39 cellular contexts compared by ENCODE assay signal in the genomic region with DNA sequence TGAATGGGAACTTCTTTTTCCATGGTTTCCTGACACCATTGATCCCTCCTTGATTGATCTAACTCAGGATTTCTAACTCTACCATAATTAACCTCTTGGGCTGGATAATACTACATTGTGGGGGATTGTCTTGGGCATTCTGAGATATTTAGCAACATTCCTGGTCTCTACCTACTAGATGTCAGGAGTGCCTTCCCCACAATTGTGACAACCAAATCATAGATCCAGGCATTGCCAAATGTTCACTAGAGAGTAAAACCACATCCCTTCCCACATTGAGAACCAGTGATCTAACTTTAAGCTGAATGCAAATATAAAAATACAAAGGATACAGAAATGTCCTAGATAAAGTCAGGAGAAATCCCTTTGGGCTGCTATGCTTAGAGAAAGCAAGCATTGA. TPM values are rescaled to one million over a fixed set of nuclear protein-coding genes. Genes with fewer than 3 reads are reported as not detected.
"Had no signal": no experiment of that assay in that cellular context is flagged by ENCODE, and none has a peak within 500 bp of the region (broad histone marks: within the 10 kb centered on the region; RNA-seq: fewer than 3 reads in every experiment).

No MANE protein-coding gene starts in this region.

- H3K27me3 Mint-ChIP-seq: activated CD4-positive, alpha-beta T cell treated with anti-CD3 and anti-CD28 coated beads, Interleukin-2, amount 10 ng/mL, durations not matched to agents 24 days and 14 days; activated CD8-positive, alpha-beta memory T cell treated with anti-CD3 and anti-CD28 coated beads, Interleukin-2, amount 10 ng/mL, durations not matched to agents 7 days and 5 days had no signal

- H3K27me3 ChIP-seq: adrenal gland, body of pancreas, esophagus squamous epithelium, gastroesophageal sphincter had no signal

- H3K4me3 ChIP-seq: adrenal gland, body of pancreas, esophagus squamous epithelium, gastroesophageal sphincter had no signal

- H3K27ac Mint-ChIP-seq: activated CD4-positive, alpha-beta memory T cell treated with anti-CD3 and anti-CD28 coated beads for 36 hours; activated CD4-positive, alpha-beta T cell treated with anti-CD3 and anti-CD28 coated beads for 36 hours; activated CD4-positive, alpha-beta T cell treated with anti-CD3 and anti-CD28 coated beads, Interleukin-2, amount 10 ng/mL, durations not matched to agents 24 days and 14 days; activated CD8-positive, alpha-beta memory T cell treated with anti-CD3 and anti-CD28 coated beads, Interleukin-2, amount 10 ng/mL, durations not matched to agents 7 days and 5 days; activated CD8-positive, alpha-beta T cell treated with anti-CD3 and anti-CD28 coated beads, Interleukin-2, amount 10 ng/mL, durations not matched to agents 7 days and 5 days; activated naive CD4-positive, alpha-beta T cell treated with anti-CD3 and anti-CD28 coated beads for 36 hours; activated naive CD4-positive, alpha-beta T cell treated with anti-CD3 and anti-CD28 coated beads, Interleukin-2, amount 50 U/mL, for 24 hours; activated naive CD8-positive, alpha-beta T cell treated with anti-CD3 and anti-CD28 coated beads for 36 hours; activated naive CD8-positive, alpha-beta T cell treated with anti-CD3 and anti-CD28 coated beads, Interleukin-2, amount 50 U/mL, for 24 hours; activated T-helper 1 cell treated with anti-CD3 and anti-CD28 coated beads, Interleukin-12 subunit alpha, Interleukin-12 subunit beta, Interleukin-2, Interleukin-4 antibody, amounts not matched to agents 30 ng/mL and 10 ng/mL and 1 ng/mL, durations not matched to agents 14 hours and 24 hours and 36 hours; activated T-helper 2 cell treated with anti-CD3 and anti-CD28 coated beads, Interferon-gamma antibody, Interleukin-2, Interleukin-4, amounts not matched to agents 10 μg/mL and 5 μg/mL and 100 μg/mL, durations not matched to agents 14 hours and 24 hours and 36 hours; effector memory CD8-positive, alpha-beta T cell; T-helper 17 cell; T-helper 2 cell treated with Interferon-gamma antibody and Interleukin-4, amounts not matched to agents 5 μg/mL and 100 μg/mL, for 36 hours had no signal

- H3K36me3 Mint-ChIP-seq: activated CD4-positive, alpha-beta memory T cell treated with anti-CD3 and anti-CD28 coated beads for 36 hours; activated CD8-positive, alpha-beta memory T cell treated with anti-CD3 and anti-CD28 coated beads, Interleukin-2, amount 10 ng/mL, durations not matched to agents 7 days and 5 days; activated naive CD4-positive, alpha-beta T cell treated with anti-CD3 and anti-CD28 coated beads, Interleukin-2, amount 50 U/mL, for 24 hours had no signal

- H3K4me1 Mint-ChIP-seq: activated CD4-positive, alpha-beta T cell treated with anti-CD3 and anti-CD28 coated beads for 36 hours; activated CD4-positive, alpha-beta T cell treated with anti-CD3 and anti-CD28 coated beads, Interleukin-2, amount 10 ng/mL, durations not matched to agents 24 days and 14 days; activated CD8-positive, alpha-beta memory T cell treated with anti-CD3 and anti-CD28 coated beads, Interleukin-2, amount 10 ng/mL, durations not matched to agents 7 days and 5 days; activated naive CD4-positive, alpha-beta T cell treated with anti-CD3 and anti-CD28 coated beads, Interleukin-2, amount 50 U/mL, for 24 hours; activated naive CD8-positive, alpha-beta T cell treated with anti-CD3 and anti-CD28 coated beads for 36 hours; activated naive CD8-positive, alpha-beta T cell treated with anti-CD3 and anti-CD28 coated beads, Interleukin-2, amount 50 U/mL, for 24 hours; T-helper 17 cell had no signal

- DNase-seq: activated CD4-positive, alpha-beta memory T cell treated with anti-CD3 and anti-CD28 coated beads for 36 hours; activated CD4-positive, alpha-beta T cell treated with anti-CD3 and anti-CD28 coated beads for 36 hours; activated CD4-positive, alpha-beta T cell treated with anti-CD3 and anti-CD28 coated beads, Interleukin-2, amount 10 ng/mL, durations not matched to agents 24 days and 14 days; activated CD4-positive, CD25-positive, alpha-beta regulatory T cell; activated CD4-positive, CD25-positive, alpha-beta regulatory T cell treated with anti-CD3 and anti-CD28 coated beads, Interleukin-2, amount 50 U/mL, for 72 hours; activated CD8-positive, alpha-beta memory T cell treated with anti-CD3 and anti-CD28 coated beads, Interleukin-2, amount 10 ng/mL, durations not matched to agents 7 days and 5 days; activated CD8-positive, alpha-beta memory T cell treated with anti-CD3 and anti-CD28 coated beads, Interleukin-2, amount 50 U/mL, for 4 hours; activated CD8-positive, alpha-beta T cell treated with anti-CD3 and anti-CD28 coated beads, Interleukin-2, amount 10 ng/mL, durations not matched to agents 7 days and 5 days; activated effector memory CD4-positive, alpha-beta T cell treated with anti-CD3 and anti-CD28 coated beads, Interleukin-2, amount 50 U/mL, for 16 hours; activated naive CD4-positive, alpha-beta T cell treated with anti-CD3 and anti-CD28 coated beads for 36 hours; activated naive CD8-positive, alpha-beta T cell treated with anti-CD3 and anti-CD28 coated beads for 36 hours; activated naive CD8-positive, alpha-beta T cell treated with anti-CD3 and anti-CD28 coated beads, Interleukin-2, amount 50 U/mL, for 24 hours; activated T-cell treated with anti-CD3 and anti-CD28 coated beads, Interleukin-2, amount 50 U/mL, for 1 hour; activated T-cell treated with anti-CD3 and anti-CD28 coated beads, Interleukin-2, amount 50 U/mL, for 48 hours; adrenal gland; amygdala; aorta; body of pancreas; caudate nucleus; cortex of kidney; dermis blood vessel endothelial cell; effector CD4-positive, alpha-beta T cell; effector memory CD8-positive, alpha-beta T cell; esophagus squamous epithelium; foreskin melanocyte; head of caudate nucleus; T-helper 1 cell; T-helper 17 cell; T1000; WERI-Rb-1 had no signal

- H3K9me3 Mint-ChIP-seq: activated CD4-positive, alpha-beta T cell treated with anti-CD3 and anti-CD28 coated beads, Interleukin-2, amount 10 ng/mL, durations not matched to agents 24 days and 14 days; activated T-helper 1 cell treated with anti-CD3 and anti-CD28 coated beads, Interleukin-12 subunit alpha, Interleukin-12 subunit beta, Interleukin-2, Interleukin-4 antibody, amounts not matched to agents 30 ng/mL and 10 ng/mL and 1 ng/mL, durations not matched to agents 14 hours and 24 hours and 36 hours; activated T-helper 2 cell treated with anti-CD3 and anti-CD28 coated beads, Interferon-gamma antibody, Interleukin-2, Interleukin-4, amounts not matched to agents 10 μg/mL and 5 μg/mL and 100 μg/mL, durations not matched to agents 14 hours and 24 hours and 36 hours; T-helper 2 cell treated with Interferon-gamma antibody and Interleukin-4, amounts not matched to agents 5 μg/mL and 100 μg/mL, for 36 hours had no signal

- ATAC-seq: activated CD4-positive, alpha-beta T cell treated with anti-CD3 and anti-CD28 coated beads for 36 hours; activated CD8-positive, alpha-beta memory T cell treated with anti-CD3 and anti-CD28 coated beads, Interleukin-2, amount 10 ng/mL, durations not matched to agents 7 days and 5 days; activated CD8-positive, alpha-beta T cell treated with anti-CD3 and anti-CD28 coated beads, Interleukin-2, amount 10 ng/mL, durations not matched to agents 7 days and 5 days; activated naive CD8-positive, alpha-beta T cell treated with anti-CD3 and anti-CD28 coated beads, Interleukin-2, amount 50 U/mL, for 24 hours; body of pancreas; effector memory CD8-positive, alpha-beta T cell; gastroesophageal sphincter; T-helper 17 cell had no signal

- H3K36me3 ChIP-seq: adrenal gland, esophagus squamous epithelium, gastroesophageal sphincter, WERI-Rb-1 had no signal

- H3K4me1 ChIP-seq: adrenal gland, body of pancreas, esophagus squamous epithelium, gastroesophageal sphincter had no signal

- H3K27ac ChIP-seq: adrenal gland, body of pancreas, esophagus squamous epithelium, gastroesophageal sphincter, WERI-Rb-1 had no signal

- H3K9me3 ChIP-seq: adrenal gland, esophagus squamous epithelium had no signal

- H3K4me3 Mint-ChIP-seq: activated CD4-positive, alpha-beta memory T cell treated with anti-CD3 and anti-CD28 coated beads for 36 hours; activated CD4-positive, alpha-beta T cell treated with anti-CD3 and anti-CD28 coated beads for 36 hours; activated CD4-positive, alpha-beta T cell treated with anti-CD3 and anti-CD28 coated beads, Interleukin-2, amount 10 ng/mL, durations not matched to agents 24 days and 14 days; activated CD8-positive, alpha-beta memory T cell treated with anti-CD3 and anti-CD28 coated beads, Interleukin-2, amount 10 ng/mL, durations not matched to agents 7 days and 5 days; activated CD8-positive, alpha-beta T cell treated with anti-CD3 and anti-CD28 coated beads, Interleukin-2, amount 10 ng/mL, durations not matched to agents 7 days and 5 days; activated naive CD4-positive, alpha-beta T cell treated with anti-CD3 and anti-CD28 coated beads for 36 hours; activated naive CD4-positive, alpha-beta T cell treated with anti-CD3 and anti-CD28 coated beads, Interleukin-2, amount 50 U/mL, for 24 hours; activated naive CD8-positive, alpha-beta T cell treated with anti-CD3 and anti-CD28 coated beads for 36 hours; activated naive CD8-positive, alpha-beta T cell treated with anti-CD3 and anti-CD28 coated beads, Interleukin-2, amount 50 U/mL, for 24 hours; activated T-helper 1 cell treated with anti-CD3 and anti-CD28 coated beads, Interleukin-12 subunit alpha, Interleukin-12 subunit beta, Interleukin-2, Interleukin-4 antibody, amounts not matched to agents 30 ng/mL and 10 ng/mL and 1 ng/mL, durations not matched to agents 14 hours and 24 hours and 36 hours; effector memory CD8-positive, alpha-beta T cell; T-helper 17 cell; T-helper 2 cell treated with Interferon-gamma antibody and Interleukin-4, amounts not matched to agents 5 μg/mL and 100 μg/mL, for 36 hours had no signal

RNA-seq across cellular contexts. Expression of a gene that starts 36.9 kb away (rescaled TPM):
- total RNA-seq: activated CD4-positive, alpha-beta memory T cell treated with anti-CD3 and anti-CD28 coated beads for 36 hours; activated CD4-positive, alpha-beta T cell treated with anti-CD3 and anti-CD28 coated beads for 36 hours; activated CD4-positive, alpha-beta T cell treated with anti-CD3 and anti-CD28 coated beads, Interleukin-2, amount 10 ng/mL, durations not matched to agents 24 days and 14 days; activated CD8-positive, alpha-beta memory T cell treated with anti-CD3 and anti-CD28 coated beads for 36 hours; activated CD8-positive, alpha-beta memory T cell treated with anti-CD3 and anti-CD28 coated beads, Interleukin-2, amount 10 ng/mL, durations not matched to agents 7 days and 5 days; activated naive CD4-positive, alpha-beta T cell treated with anti-CD3 and anti-CD28 coated beads for 36 hours; activated naive CD8-positive, alpha-beta T cell treated with anti-CD3 and anti-CD28 coated beads for 36 hours; activated T-helper 1 cell treated with anti-CD3 and anti-CD28 coated beads, Interleukin-12 subunit alpha, Interleukin-12 subunit beta, Interleukin-2, Interleukin-4 antibody, amounts not matched to agents 30 ng/mL and 10 ng/mL and 1 ng/mL, durations not matched to agents 14 hours and 24 hours and 36 hours; activated T-helper 2 cell treated with anti-CD3 and anti-CD28 coated beads, Interferon-gamma antibody, Interleukin-2, Interleukin-4, amounts not matched to agents 10 μg/mL and 5 μg/mL and 100 μg/mL, durations not matched to agents 14 hours and 24 hours and 36 hours; adrenal gland; aorta; chondrocyte; esophagus squamous epithelium; fibroblast of lung; fibroblast of villous mesenchyme; gastroesophageal sphincter; T-helper 17 cell had no signal
